Comparison of ENCODE assay signal across 9 cellular contexts in genomic region chr7:2157473-2158279, GRCh38.
DNase-seq lines count a peak whose midpoint lies in the region; ATAC-seq and TF ChIP-seq lines count a peak whose summit lies in the region.
"Had no signal": no experiment of that assay in that cellular context is flagged by ENCODE, and none has a peak within 500 bp of the region (broad histone marks: within the 10 kb centered on the region; RNA-seq: fewer than 3 reads in every experiment).

No MANE protein-coding gene starts in this region.

- intact Hi-C loops in prostate gland (cut with DNase I): loop anchor here (5.0 kb wide), 1 partner anchor 50 kb away; no protein-coding TSS in a partner anchor
- intact Hi-C loops in CD8-positive, alpha-beta T cell (cut with DNase I, micrococcal nuclease): loop anchor here in 1 of 2 experiments (5.0 kb wide), 1 partner anchor 55 kb away; no protein-coding TSS in a partner anchor

- H3K4me1 Mint-ChIP-seq in CD8-positive, alpha-beta T cell (ENCODE audit: low read depth): no peaks in the 10 kb centered on the region

- POLR2A ChIA-PET in CD8-positive, alpha-beta T cell (lab: Charles Lee): no interaction called here

- peaks cover 6% of the 10 kb centered on the region for H3K4me1 ChIP-seq in prostate gland (replicated peaks)
- H3K4me1 ChIP-seq in CD8-positive, alpha-beta T cell (ENCODE audit: insufficient read depth, low read length): no peaks in the 10 kb centered on the region

- peak overlapping the region; percentile 30 to 60 for H3K27ac ChIP-seq in prostate gland
- no peak overlapping the region for H3K27ac ChIP-seq in CD8-positive, alpha-beta T cell (ENCODE audit: low read depth, low read length)

- H3K27me3 Mint-ChIP-seq in CD8-positive, alpha-beta T cell (ENCODE audit: low read depth): no peaks in the 10 kb centered on the region

- H3K9me3 Mint-ChIP-seq in CD8-positive, alpha-beta T cell: no peaks in the 10 kb centered on the region

- peaks cover 11% of the 10 kb centered on the region for H3K36me3 Mint-ChIP-seq in CD8-positive, alpha-beta T cell

- 24% methylated on average over 19 of the region's 19 CpGs for WGBS in prostate gland

- TF ChIP-seq POLR2A in prostate gland (IDR thresholded peaks at IDR 0.05): no peak

- no peak for TF ChIP-seq CTCF in prostate gland (IDR thresholded peaks at IDR 0.05)
- no peak for TF ChIP-seq CTCF in CD8-positive, alpha-beta T cell (IDR thresholded peaks at IDR 0.05)

- no peak for ATAC-seq in CD8-positive, alpha-beta T cell
- ATAC-seq: K562 had no signal

- H3K36me3 ChIP-seq in prostate gland: no peaks in the 10 kb centered on the region
- H3K36me3 ChIP-seq in CD8-positive, alpha-beta T cell (ENCODE audit: insufficient read depth, low read length): no peaks in the 10 kb centered on the region

- DNase-seq in GOT3 (lab: John Stamatoyannopoulos, UW) (peak; percentile 29), NCI-H774 (lab: John Stamatoyannopoulos, UW) (peak; percentile 36), fibroblast of peridontal ligament (ENCODE audit: extremely low read depth) (peak; percentile 98), prostate gland (ENCODE audit: low spot score) (peak; percentile 74), T-helper 1 cell (no peak), GF-D8 (lab: John Stamatoyannopoulos, UW) (no peak)
- DNase-seq in activated CD4-positive, CD25-positive, alpha-beta regulatory T cell treated with anti-CD3 and anti-CD28 coated beads, Interleukin-2, amount 50 U/mL, for 72 hours: no peak
- DNase-seq in CD8-positive, alpha-beta T cell: no peak

- CTCF ChIA-PET in CD8-positive, alpha-beta T cell (lab: Charles Lee): no interaction called here

- H3K9me3 ChIP-seq in prostate gland: no peaks in the 10 kb centered on the region
- no peaks in the 10 kb centered on the region for H3K9me3 ChIP-seq in CD8-positive, alpha-beta T cell (ENCODE audit: low read length)

- no peak overlapping the region for H3K4me3 ChIP-seq in prostate gland
- H3K4me3 ChIP-seq in CD8-positive, alpha-beta T cell (ENCODE audit: low read depth, low read length): no peak overlapping the region
- H3K4me3 ChIP-seq: K562 had no signal

- no peak overlapping the region for H3K27ac Mint-ChIP-seq in CD8-positive, alpha-beta T cell

- no peak overlapping the region for H3K4me3 Mint-ChIP-seq in CD8-positive, alpha-beta T cell

- H3K27me3 ChIP-seq in prostate gland (replicated peaks; ENCODE audit: insufficient read depth): no peaks in the 10 kb centered on the region
- H3K27me3 ChIP-seq in CD8-positive, alpha-beta T cell (ENCODE audit: insufficient read depth, low read length): no peaks in the 10 kb centered on the region

Comparison
In these comparisons a context has a peak if more than half of its experiments do, and no peak if none do; other contexts are left out.
1. DNase-seq: peak in GOT3 (single experiment), NCI-H774 (single experiment), fibroblast of peridontal ligament (single experiment) and prostate gland (single experiment); none in activated CD4-positive, CD25-positive, alpha-beta regulatory T cell treated with anti-CD3 and anti-CD28 coated beads, Interleukin-2, amount 50 U/mL, for 72 hours (single experiment), T-helper 1 cell (0 of 5), CD8-positive, alpha-beta T cell (0 of 7) and GF-D8 (single experiment).